23 cellular contexts compared by ENCODE assay signal in genomic region chr13:33433316-33433715, GRCh38.
A peak's percentile ranks its signal among the peaks of the same experiment; 100 is the strongest.
DNase-seq lines count a peak whose midpoint lies in the region; ATAC-seq, FAIRE-seq and TF ChIP-seq lines count a peak whose summit lies in the region.
"Had no signal": no experiment of that assay in that cellular context is flagged by ENCODE, and none has a peak within 500 bp of the region (broad histone marks: within the 10 kb centered on the region; RNA-seq: fewer than 3 reads in every experiment).

No MANE protein-coding gene starts in this region.

- peak; percentile 8 for FAIRE-seq in endothelial cell of umbilical vein (lab: Jason Lieb, UNC)
- FAIRE-seq: A549, D721Med, GM12891, GM19239 had no signal

- no peaks in the 10 kb centered on the region for H4K20me1 ChIP-seq in endothelial cell of umbilical vein (replicated peaks; ENCODE audit: control insufficient read depth, extremely low read depth, insufficient read depth, low read length)
- no peaks in the 10 kb centered on the region for H4K20me1 ChIP-seq in osteoblast (ENCODE audit: insufficient read depth, low read length)
- H4K20me1 ChIP-seq: BLaER1 had no signal

- no peak overlapping the region for H3K4me3 ChIP-seq in A673 (ENCODE audit: low read depth, low read length, poor library complexity, severe bottlenecking)
- H3K4me3 ChIP-seq in SK-N-MC = no peak overlapping the region
- no peak overlapping the region for H3K4me3 ChIP-seq in endothelial cell of umbilical vein (replicated peaks in 1 of 3; ENCODE audit: insufficient read depth in 1 of 3, low read depth in 1 of 3, low read length in 3 of 3)
- no peak overlapping the region for H3K4me3 ChIP-seq in osteoblast (ENCODE audit: insufficient read depth, low read length)
- H3K4me3 ChIP-seq: A549, BLaER1 had no signal

- BruUV-seq in A673 (replicated peaks; lab: Mats Ljungman, UMichigan) (no TSS peak), endothelial cell of umbilical vein (replicated peaks; lab: Mats Ljungman, UMichigan) (no TSS peak)

- H3K9me1 ChIP-seq in endothelial cell of umbilical vein (replicated peaks; ENCODE audit: control insufficient read depth, extremely low read depth, insufficient read depth, low read length) = no peaks in the 10 kb centered on the region

- H3K4me1 ChIP-seq in A673 (ENCODE audit: insufficient read depth, low read length, poor library complexity, severe bottlenecking) (peaks cover 51% of the 10 kb centered on the region), endothelial cell of umbilical vein (ENCODE audit: control insufficient read depth, extremely low read depth, insufficient read depth, low read length) (no peaks in the 10 kb centered on the region), osteoblast (ENCODE audit: insufficient read depth, low read length) (no peaks in the 10 kb centered on the region)
- H3K4me1 ChIP-seq: A549, BLaER1, Caco-2 had no signal

- POLR2A ChIA-PET in A673 (lab: Charles Lee; ENCODE audit: low non-redundant PET) = no interaction called here
- POLR2A ChIA-PET in endothelial cell of umbilical vein (lab: Charles Lee) = no interaction called here

- CTCF ChIA-PET in A673 (lab: Charles Lee) (no interaction called here), endothelial cell of umbilical vein (lab: Charles Lee) (no interaction called here)

- TF ChIP-seq CTCF in A673 (conservative IDR thresholded peaks at IDR 0.05; ENCODE audit: low read depth, low read length) = no peak
- TF ChIP-seq CTCF in endothelial cell of umbilical vein (IDR thresholded peaks at IDR 0.05; ENCODE audit: extremely low read depth in 1 of 2, insufficient read depth in 1 of 2, low read depth in 1 of 2, low read length in 2 of 2) = no peak
- TF ChIP-seq CTCF in osteoblast (IDR thresholded peaks at IDR 0.05; ENCODE audit: extremely low read depth, low read depth, low read length) = no peak

- intact Hi-C loops in A673 (cut with micrococcal nuclease; ENCODE audit: unreplicated experiment) = no loop called here
- intact Hi-C loops in endothelial cell of umbilical vein (cut with micrococcal nuclease) = no loop called here

- H3K79me2 ChIP-seq in endothelial cell of umbilical vein (ENCODE audit: control insufficient read depth, insufficient read depth, low read length) = no peaks in the 10 kb centered on the region
- H3K79me2 ChIP-seq in osteoblast (ENCODE audit: insufficient read depth, low read length) = no peaks in the 10 kb centered on the region

- H3K36me3 ChIP-seq in A673 (ENCODE audit: insufficient read depth, low read length, poor library complexity, severe bottlenecking) = no peaks in the 10 kb centered on the region
- H3K36me3 ChIP-seq in SK-N-MC (ENCODE audit: insufficient read depth, low read length) = no peaks in the 10 kb centered on the region
- no peaks in the 10 kb centered on the region for H3K36me3 ChIP-seq in endothelial cell of umbilical vein (ENCODE audit: control insufficient read depth in 2 of 2, extremely low read depth in 1 of 2, insufficient read depth in 2 of 2, low read length in 2 of 2)
- H3K36me3 ChIP-seq in osteoblast (ENCODE audit: insufficient read depth, low read length) = no peaks in the 10 kb centered on the region
- H3K36me3 ChIP-seq: BE2C, BLaER1 had no signal

- H3K27ac ChIP-seq in A673 (ENCODE audit: low read depth, low read length, poor library complexity, severe bottlenecking) (peak overlapping the region; percentile 96), SK-N-MC (peak overlapping the region; percentile 100), endothelial cell of umbilical vein (ENCODE audit: insufficient read depth, low read depth, low read length) (no peak overlapping the region), osteoblast (ENCODE audit: low read depth, low read length) (no peak overlapping the region)
- H3K27ac ChIP-seq: 22Rv1, A549, BLaER1 had no signal

- DNase-seq in A673 (ENCODE audit: low spot score) (no peak), SK-N-MC (ENCODE audit: low read depth, low spot score) (no peak), endothelial cell of umbilical vein (ENCODE audit: low read depth, low spot score) (peak; percentile 77), osteoblast (ENCODE audit: insufficient read length, low spot score, missing footprints) (no peak), NCI-H1694 (lab: John Stamatoyannopoulos, UW) (no peak)
- no peak for DNase-seq in stimulated activated naive CD4-positive, alpha-beta T cell treated with Interleukin-2 at 50 U/mL for 16 hours (lab: John Stamatoyannopoulos, UW)
- DNase-seq in activated naive CD4-positive, alpha-beta T cell (lab: John Stamatoyannopoulos, UW) = no peak
- DNase-seq: ACHN; BE2C; C1 segment of cervical spinal cord; Caco-2; Calu3; CD4-positive, alpha-beta memory T cell; CD4-positive, CD25-positive, alpha-beta regulatory T cell; DMS79 treated with DMSO at 0.1 percent for 48 hours; GF-D8 had no signal

- H3K9me3 ChIP-seq in A673 (ENCODE audit: low read depth, low read length, poor library complexity, severe bottlenecking) (no peaks in the 10 kb centered on the region), SK-N-MC (ENCODE audit: low read depth, low read length) (peaks cover 5% of the 10 kb centered on the region; the same call in 1 of the 2 replicates), endothelial cell of umbilical vein (replicated peaks; ENCODE audit: control insufficient read depth, insufficient read depth, low read length) (no peaks in the 10 kb centered on the region), osteoblast (ENCODE audit: low read depth, low read length) (no peaks in the 10 kb centered on the region)
- H3K9me3 ChIP-seq: BE2C had no signal

- peak overlapping the region; percentile 20 for H2AFZ ChIP-seq in endothelial cell of umbilical vein (ENCODE audit: low read depth, low read length)
- peak overlapping the region; percentile 64 for H2AFZ ChIP-seq in osteoblast (ENCODE audit: low read length)

- H3K27me3 ChIP-seq in A673 (replicated peaks; ENCODE audit: insufficient read depth, low read depth, low read length, poor library complexity) (no peaks in the 10 kb centered on the region), endothelial cell of umbilical vein (ENCODE audit: control insufficient read depth in 2 of 2, insufficient read depth in 2 of 2, low read length in 2 of 2) (no peaks in the 10 kb centered on the region), osteoblast (ENCODE audit: insufficient read depth, low read length) (no peaks in the 10 kb centered on the region)
- H3K27me3 ChIP-seq: BE2C, BLaER1 had no signal

- H3K9ac ChIP-seq in SK-N-MC (ENCODE audit: insufficient read length) (peak overlapping the region; percentile 52), endothelial cell of umbilical vein (replicated peaks; ENCODE audit: extremely low read depth, insufficient read depth, low read length) (no peak overlapping the region)
- H3K9ac ChIP-seq: BLaER1 had no signal

- ATAC-seq in HG03039 (IDR thresholded peaks at IDR 0.05; ENCODE audit: unreplicated experiment) = no peak
- ATAC-seq: A549 had no signal

- no peak for TF ChIP-seq POLR2A in endothelial cell of umbilical vein (IDR thresholded peaks at IDR 0.05; ENCODE audit: low read depth, low read length)

- H3K4me2 ChIP-seq in endothelial cell of umbilical vein (ENCODE audit: insufficient read depth, low read length) (no peak overlapping the region), osteoblast (ENCODE audit: insufficient read depth, low read length) (no peak overlapping the region)
- H3K4me2 ChIP-seq: A549, BLaER1 had no signal

- dilution Hi-C loops in endothelial cell of umbilical vein (cut with MboI; ENCODE audit: extremely low pct_ligation_motif_present, low sequenced_read_pairs) = no loop called here

TF ChIP-seq in endothelial cell of umbilical vein, 7 proteins besides CTCF, POLR2A, EP300 and RAD21:
- TF ChIP-seq JUN (IDR thresholded peaks at IDR 0.05; ENCODE audit: borderline replicate concordance, insufficient read depth, insufficient read length, low read depth) (no peak), GATA2 (IDR thresholded peaks at IDR 0.05; ENCODE audit: insufficient read depth, insufficient read length, low read depth, low read length) (no peak), MYC (IDR thresholded peaks at IDR 0.05; ENCODE audit: low read depth, low read length) (no peak), EZH2 (IDR thresholded peaks at IDR 0.05; ENCODE audit: borderline replicate concordance, low read depth, low read length, severe bottlenecking) (no peak), FOS (IDR thresholded peaks at IDR 0.05; ENCODE audit: borderline replicate concordance, insufficient read depth, low read length) (no peak), POLR2AphosphoS5 (IDR thresholded peaks at IDR 0.05; ENCODE audit: insufficient read depth, low read depth, low read length) (no peak)
- TF ChIP-seq, protein P1, sequence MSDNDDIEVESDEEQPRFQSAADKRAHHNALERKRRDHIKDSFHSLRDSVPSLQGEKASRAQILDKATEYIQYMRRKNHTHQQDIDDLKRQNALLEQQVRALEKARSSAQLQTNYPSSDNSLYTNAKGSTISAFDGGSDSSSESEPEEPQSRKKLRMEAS (IDR thresholded peaks at IDR 0.05; ENCODE audit: insufficient read depth, insufficient read length) = no peak

Comparison
In these comparisons a context has a peak if more than half of its experiments do, and no peak if none do; other contexts are left out.
1. H3K27ac ChIP-seq: peak in A673 (single experiment) and SK-N-MC (single experiment); none in endothelial cell of umbilical vein (single experiment) and osteoblast (single experiment).